Comparison of ENCODE assay signal across 8 cellular contexts in genomic region chr1:151398691-151399065, GRCh38. TPM values are rescaled to one million over a fixed set of nuclear protein-coding genes. Genes with fewer than 3 reads are reported as not detected.
DNase-seq lines count a peak whose midpoint lies in the region; ATAC-seq, FAIRE-seq and TF ChIP-seq lines count a peak whose summit lies in the region.

No MANE protein-coding gene starts in this region.

- no peak overlapping the region for H3K4ac ChIP-seq in H1 (replicated peaks; ENCODE audit: insufficient read length, low read depth, low read length)

- no peak overlapping the region for H3K23ac ChIP-seq in H1 (ENCODE audit: insufficient read length)

- H3K4me1 ChIP-seq in HAP-1: peaks cover 7% of the 10 kb centered on the region
- H3K4me1 ChIP-seq in SJCRH30: peaks cover 3% of the 10 kb centered on the region
- peaks cover 0 to 4% (median under 1%) of the 10 kb centered on the region in 4 experiments; a peak in 3 of 7 replicates for H3K4me1 ChIP-seq in H1 (replicated peaks in 1 of 4; ENCODE audit: control insufficient read depth in 3 of 4, insufficient read depth in 4 of 4, low read length in 3 of 4)

- peak overlapping the region; percentile 31 to 82; a peak in 2 of 4 replicates for H3K4me2 ChIP-seq in H1 (ENCODE audit: insufficient read depth in 1 of 2, low read depth in 2 of 2, low read length in 2 of 2)

- no peak overlapping the region for H2BK20ac ChIP-seq in H1 (ENCODE audit: low read length)

- no peak overlapping the region for H2AFZ ChIP-seq in H1 (ENCODE audit: low read length)

- TF ChIP-seq EP300 in H1 (IDR thresholded peaks at IDR 0.05; ENCODE audit: borderline replicate concordance in 1 of 2, low read depth in 2 of 2, low read length in 2 of 2): no peak

- no peak overlapping the region for H3K9ac ChIP-seq in H1 (replicated peaks in 1 of 4; ENCODE audit: extremely low read depth in 1 of 4, low read depth in 3 of 4, low read length in 3 of 4)

- no peak overlapping the region for H2BK120ac ChIP-seq in H1 (replicated peaks; ENCODE audit: low read depth, low read length)

- H3K27ac ChIP-seq in SJCRH30 (peak overlapping the region; percentile 93), H1 (ENCODE audit: low read depth, low read length) (no peak overlapping the region)

- intact Hi-C loops in sciatic nerve (cut with DNase I): loop anchor here (1.0 to 10.0 kb wide), 2 partner anchors 54 to 115 kb away; partner anchors contain the start of gene RFX5

- DNase-seq in HAP-1 (ENCODE audit: low spot score in 2 of 2) (peak in 1 of 2 experiments; percentile 17), SJCRH30 (no peak), H1 (ENCODE audit: low read depth in 1 of 2, low spot score in 2 of 2) (no peak), sciatic nerve (ENCODE audit: low spot score) (no peak), NCI-H1105 (lab: John Stamatoyannopoulos, UW) (no peak), AML-193 (lab: John Stamatoyannopoulos, UW) (no peak), middle frontal gyrus (ENCODE audit: extremely low spot score, low spot score) (no peak)

- H4K91ac ChIP-seq in H1 (replicated peaks; ENCODE audit: insufficient read length, low read length): no peak overlapping the region

- H3K23me2 ChIP-seq in H1 (ENCODE audit: low read depth, low read length): 0 out of 2 replicates have a peak, but pooled peaks cover 3% of the 10 kb centered on the region

- H3K36me3 ChIP-seq in HAP-1 (replicated peaks) (peaks cover 28% of the 10 kb centered on the region), SJCRH30 (peaks cover 27% of the 10 kb centered on the region), H1 (ENCODE audit: control insufficient read depth in 2 of 4, insufficient read depth in 4 of 4, low read length in 3 of 4) (peaks cover 18 to 29% (median 20%) of the 10 kb centered on the region in 4 experiments)

- peaks cover 4 to 11% of the 10 kb centered on the region in 2 experiments for H4K20me1 ChIP-seq in H1 (replicated peaks in 1 of 2; ENCODE audit: control insufficient read depth in 1 of 2, insufficient read depth in 2 of 2, low read length in 2 of 2)

- no peak overlapping the region for H4K8ac ChIP-seq in H1 (ENCODE audit: extremely low read depth, insufficient read depth, low read length)

- H3K18ac ChIP-seq in H1 (ENCODE audit: extremely low read depth, low read length): no peak overlapping the region

- no peaks in the 10 kb centered on the region for H3K9me3 ChIP-seq in HAP-1
- no peaks in the 10 kb centered on the region for H3K9me3 ChIP-seq in SJCRH30 (replicated peaks)
- no peaks in the 10 kb centered on the region for H3K9me3 ChIP-seq in H1 (ENCODE audit: insufficient read depth in 2 of 2, low read depth in 1 of 2, low read length in 1 of 2)

- peaks cover 11% of the 10 kb centered on the region for H3K79me1 ChIP-seq in H1 (ENCODE audit: low read depth, low read length)

- TF ChIP-seq POLR2A in H1 (IDR thresholded peaks at IDR 0.05; ENCODE audit: control extremely low read depth in 1 of 2, low read depth in 2 of 2, low read length in 2 of 2): no peak

- no peak overlapping the region for H2BK5ac ChIP-seq in H1 (ENCODE audit: low read depth, low read length)

- peaks cover under 1% of the 10 kb centered on the region; the same call in 1 of the 2 replicates for H3K27me3 ChIP-seq in HAP-1 (ENCODE audit: low read depth)
- H3K27me3 ChIP-seq in SJCRH30: no peaks in the 10 kb centered on the region
- no peaks in the 10 kb centered on the region for H3K27me3 ChIP-seq in H1 (replicated peaks in 1 of 4; ENCODE audit: control insufficient read depth in 3 of 4, extremely low read depth in 1 of 4, insufficient read depth in 3 of 4, low read length in 3 of 4)

- no peak overlapping the region for H2BK15ac ChIP-seq in H1 (ENCODE audit: low read length)

- no peak for TF ChIP-seq RAD21 in H1 (IDR thresholded peaks at IDR 0.05 in 1 of 2, conservative IDR thresholded peaks at IDR 0.05 in 1 of 2; ENCODE audit: low read depth in 2 of 2, low read length in 2 of 2)

- POLR2A ChIA-PET in H1 (lab: Charles Lee; ENCODE audit: partially characterized antibody): interaction anchor here (0.8 to 5.1 kb wide), 28 partner anchors 14 to 224 kb away, joined by 3 to 42 read pairs (median 7); partner anchors contain the start of genes PI4KB, RFX5, SELENBP1 and TUFT1

- H3K4me3 ChIP-seq in HAP-1: peak overlapping the region; percentile 97
- peak overlapping the region; percentile 80 for H3K4me3 ChIP-seq in SJCRH30
- H3K4me3 ChIP-seq in H1 (ENCODE audit: extremely low read depth in 1 of 4, insufficient read depth in 2 of 4, low read depth in 3 of 4, low read length in 4 of 4): peak overlapping the region in 3 of 4 experiments; percentile 16 to 97 (median 88); a peak in 4 of 8 replicates

- CTCF ChIA-PET in H1 (lab: Charles Lee; ENCODE audit: partially characterized antibody): interaction anchor here (0.6 to 3.1 kb wide), 14 partner anchors 10 to 186 kb away, joined by 3 to 10 read pairs (median 3); partner anchors contain the start of gene SELENBP1

- no peak for FAIRE-seq in H1 (lab: Jason Lieb, UNC)

- no peak overlapping the region for H3K14ac ChIP-seq in H1 (ENCODE audit: insufficient read length)

- H2AK5ac ChIP-seq in H1 (ENCODE audit: low read depth, low read length): no peak overlapping the region

- TF ChIP-seq CTCF in H1 (IDR thresholded peaks at IDR 0.05; ENCODE audit: control extremely low read depth in 1 of 3, insufficient read depth in 1 of 3, low read depth in 1 of 3, low read length in 3 of 3): no peak

- 90% methylated on average over 14 of the region's 14 CpGs; no CpG with 5 or more reads in 1 of the 2 experiments for WGBS in H1 (ENCODE audit: extremely low coverage in 1 of 2, insufficient coverage in 1 of 2, insufficient read length in 1 of 2, insufficient replicate concordance in 2 of 2, low coverage in 1 of 2, low lambda C conversion rate in 2 of 2, missing lambda C conversion rate in 1 of 2), 2 experiments

- H4K5ac ChIP-seq in H1 (ENCODE audit: insufficient read length, low read depth, low read length): no peak overlapping the region

- H3K79me2 ChIP-seq in H1 (ENCODE audit: control insufficient read depth in 1 of 2, insufficient read depth in 2 of 2, low read length in 2 of 2): peaks cover 9 to 15% of the 10 kb centered on the region in 2 experiments; a peak in 3 of 4 replicates

- peak; percentile 17 for ATAC-seq in sciatic nerve
- no peak for ATAC-seq in GM19395 (IDR thresholded peaks at IDR 0.05; ENCODE audit: unreplicated experiment)

- no peak overlapping the region for H2BK12ac ChIP-seq in H1 (ENCODE audit: low read depth, low read length)

- H3K56ac ChIP-seq in H1 (replicated peaks; ENCODE audit: insufficient read length, low read depth, low read length): no peak overlapping the region

- in situ Hi-C loops in HAP-1 (cut with MboI; ENCODE audit: low sequenced_read_pairs): no loop called here

TF ChIP-seq in H1, 55 proteins besides CTCF, POLR2A, EP300 and RAD21:
- TF ChIP-seq YY1 (IDR thresholded peaks at IDR 0.05; ENCODE audit: low read depth, low read length) (no peak), MAFK (IDR thresholded peaks at IDR 0.05; ENCODE audit: low read depth, low read length) (no peak), USF2 (IDR thresholded peaks at IDR 0.05; ENCODE audit: low read length) (no peak)

RNA-seq across cellular contexts. Expression of gene PSMB4, which starts 0.7 kb away (rescaled TPM):
- 355 and 363 TPM in 2 replicates for total RNA-seq in SJCRH30 (2014; rRNA removed; shearing (Covaris generic))
- 422 and 430 TPM in 2 replicates for total RNA-seq in H1 (2021; fragmentation: NEBNext Ultra II Directional; extraction: Animal tissue kit (Norgen Biotek cat#: 25700))
- polyA plus RNA-seq in H1 (2011; rRNA removed): 1,009 and 1,098 TPM in 2 replicates
- 783 TPM for polyA plus RNA-seq in H1 (2011; cell fraction: cytosol; rRNA removed)
- polyA plus RNA-seq in H1 (2011; cell fraction: nucleus; rRNA removed): 763 TPM
- polyA plus RNA-seq in H1 (2012, experiment 1 of 2): 517 to 666 TPM (median 572 TPM) in 4 replicates
- polyA plus RNA-seq in H1 (2012, experiment 2 of 2): 709 TPM
- 472 TPM for polyA plus RNA-seq in H1 (2013, experiment 1 of 2)
- polyA plus RNA-seq in H1 (2013, experiment 2 of 2): 465 TPM
- polyA minus RNA-seq in H1 (2011; rRNA and poly(A)+ RNA removed): 467 and 489 TPM in 2 replicates
- 239 TPM for polyA minus RNA-seq in H1 (2011; cell fraction: cytosol; rRNA and poly(A)+ RNA removed)
- polyA minus RNA-seq in H1 (2011; cell fraction: nucleus; rRNA and poly(A)+ RNA removed): 135 TPM
- 160 TPM for total RNA-seq in sciatic nerve

RNA-seq across cellular contexts. Expression of gene SELENBP1, which starts 26.2 kb away (rescaled TPM):
- total RNA-seq in SJCRH30 (2014; rRNA removed; shearing (Covaris generic)): 10.4 and 11.8 TPM in 2 replicates
- 15.3 and 20.0 TPM in 2 replicates for total RNA-seq in H1 (2021; fragmentation: NEBNext Ultra II Directional; extraction: Animal tissue kit (Norgen Biotek cat#: 25700))
- 32.4 and 39.4 TPM in 2 replicates for polyA plus RNA-seq in H1 (2011; rRNA removed)
- polyA plus RNA-seq in H1 (2011; cell fraction: cytosol; rRNA removed): 39.9 TPM
- polyA plus RNA-seq in H1 (2011; cell fraction: nucleus; rRNA removed): 120 TPM
- polyA plus RNA-seq in H1 (2012, experiment 1 of 2): 22.5 to 28.2 TPM (median 25.5 TPM) in 4 replicates
- polyA plus RNA-seq in H1 (2012, experiment 2 of 2): 18.5 TPM
- polyA plus RNA-seq in H1 (2013, experiment 1 of 2): 11.7 TPM
- polyA plus RNA-seq in H1 (2013, experiment 2 of 2): 10.3 TPM
- polyA minus RNA-seq in H1 (2011; rRNA and poly(A)+ RNA removed): 18.6 and 27.3 TPM in 2 replicates
- 12.6 TPM for polyA minus RNA-seq in H1 (2011; cell fraction: cytosol; rRNA and poly(A)+ RNA removed)
- polyA minus RNA-seq in H1 (2011; cell fraction: nucleus; rRNA and poly(A)+ RNA removed): 12.8 TPM
- total RNA-seq in sciatic nerve: 71.9 TPM

RNA-seq across cellular contexts. Expression of gene RFX5, which starts 51.6 kb away (rescaled TPM):
- total RNA-seq in SJCRH30 (2014; rRNA removed; shearing (Covaris generic)): 29.1 and 33.2 TPM in 2 replicates
- 57.6 and 59.7 TPM in 2 replicates for total RNA-seq in H1 (2021; fragmentation: NEBNext Ultra II Directional; extraction: Animal tissue kit (Norgen Biotek cat#: 25700))
- 27.8 and 29.9 TPM in 2 replicates for polyA plus RNA-seq in H1 (2011; rRNA removed)
- polyA plus RNA-seq in H1 (2011; cell fraction: cytosol; rRNA removed): 47.2 TPM
- 120 TPM for polyA plus RNA-seq in H1 (2011; cell fraction: nucleus; rRNA removed)
- polyA plus RNA-seq in H1 (2012, experiment 1 of 2): 42.3 to 70.4 TPM (median 49.2 TPM) in 4 replicates
- 20.4 TPM for polyA plus RNA-seq in H1 (2012, experiment 2 of 2)
- 34.9 TPM for polyA plus RNA-seq in H1 (2013, experiment 1 of 2)
- 34.7 TPM for polyA plus RNA-seq in H1 (2013, experiment 2 of 2)
- 121 and 134 TPM in 2 replicates for polyA minus RNA-seq in H1 (2011; rRNA and poly(A)+ RNA removed)
- polyA minus RNA-seq in H1 (2011; cell fraction: cytosol; rRNA and poly(A)+ RNA removed): 38.2 TPM
- 39.0 TPM for polyA minus RNA-seq in H1 (2011; cell fraction: nucleus; rRNA and poly(A)+ RNA removed)
- total RNA-seq in sciatic nerve: 30.9 TPM
